Comparison of ENCODE assay signal across 19 cellular contexts in genomic region chr11:41943671-41944070, GRCh38.
DNase-seq lines count a peak whose midpoint lies in the region; ATAC-seq and TF ChIP-seq lines count a peak whose summit lies in the region.
"Had no signal": no experiment of that assay in that cellular context is flagged by ENCODE, and none has a peak within 500 bp of the region (broad histone marks: within the 10 kb centered on the region; RNA-seq: fewer than 3 reads in every experiment).

No MANE protein-coding gene starts in this region.

- H3K9me3 Mint-ChIP-seq in CD4-positive, alpha-beta T cell = peaks cover 10% of the 10 kb centered on the region
- H3K9me3 Mint-ChIP-seq: HFFc6 had no signal

- 54 to 63% methylated on average over 2 of the region's 2 CpGs for WGBS in sigmoid colon, 2 donors

- H3K4me1 ChIP-seq in MM.1S (ENCODE audit: low read length) (peaks cover 38% of the 10 kb centered on the region), sigmoid colon (no peaks in the 10 kb centered on the region)
- H3K4me1 ChIP-seq: BLaER1, HAP-1 had no signal

- TF ChIP-seq EP300 in sigmoid colon (IDR thresholded peaks at IDR 0.05) = no peak

- no peaks in the 10 kb centered on the region for H4K20me1 ChIP-seq in MM.1S (ENCODE audit: insufficient read depth, low read length)
- H4K20me1 ChIP-seq: BLaER1 had no signal

- peak overlapping the region; percentile 12; the same call in 1 of the 2 replicates for H3K4me2 ChIP-seq in MM.1S (ENCODE audit: low read depth, low read length)
- H3K4me2 ChIP-seq: BLaER1 had no signal

- H3K9ac ChIP-seq in MM.1S (ENCODE audit: low read length) = no peak overlapping the region
- H3K9ac ChIP-seq: BLaER1 had no signal

- H3K27ac Mint-ChIP-seq in CD4-positive, alpha-beta T cell = no peak overlapping the region
- H3K27ac Mint-ChIP-seq: B cell; CD4-positive, CD25-positive, alpha-beta regulatory T cell; CD8-positive, alpha-beta memory T cell; HFFc6 had no signal

- H3K9me3 ChIP-seq in MM.1S (replicated peaks; ENCODE audit: insufficient read depth, low read length) = no peaks in the 10 kb centered on the region
- H3K9me3 ChIP-seq in sigmoid colon = no peaks in the 10 kb centered on the region
- no peaks in the 10 kb centered on the region for H3K9me3 ChIP-seq in CD4-positive, alpha-beta T cell (ENCODE audit: control insufficient read depth, low read length)
- H3K9me3 ChIP-seq: BLaER1, HAP-1 had no signal

- no peaks in the 10 kb centered on the region for H3K36me3 Mint-ChIP-seq in CD4-positive, alpha-beta T cell (ENCODE audit: low read depth)
- H3K36me3 Mint-ChIP-seq: CD4-positive, CD25-positive, alpha-beta regulatory T cell; CD8-positive, alpha-beta memory T cell had no signal

- TF ChIP-seq POLR2A in sigmoid colon (IDR thresholded peaks at IDR 0.05) = no peak

- H3K27me3 ChIP-seq in MM.1S (replicated peaks; ENCODE audit: insufficient read depth, low read length) (no peaks in the 10 kb centered on the region), sigmoid colon (no peaks in the 10 kb centered on the region)
- no peaks in the 10 kb centered on the region for H3K27me3 ChIP-seq in CD4-positive, alpha-beta T cell (ENCODE audit: control insufficient read depth, insufficient read depth, low read length)
- H3K27me3 ChIP-seq: BLaER1 had no signal

- intact Hi-C loops in sigmoid colon (cut with DNase I) = no loop called here
- intact Hi-C loops in CD4-positive, alpha-beta T cell (cut with DNase I, micrococcal nuclease) = loop anchor here in 1 of 2 experiments (10.0 kb wide), 1 partner anchor 61 kb away; no protein-coding TSS in a partner anchor

- POLR2A ChIA-PET in CD4-positive, alpha-beta T cell (lab: Charles Lee) = no interaction called here

- H3K4me3 ChIP-seq in MM.1S (ENCODE audit: low read length) (no peak overlapping the region), epithelial cell of esophagus (ENCODE audit: low read length) (no peak overlapping the region), sigmoid colon (no peak overlapping the region)
- H3K4me3 ChIP-seq: BLaER1, HAP-1 had no signal

- no peaks in the 10 kb centered on the region for H3K79me2 ChIP-seq in MM.1S (ENCODE audit: low read length)

- H3K4me3 Mint-ChIP-seq in CD4-positive, alpha-beta T cell = no peak overlapping the region
- H3K4me3 Mint-ChIP-seq: B cell; CD4-positive, CD25-positive, alpha-beta regulatory T cell; CD8-positive, alpha-beta memory T cell; HFFc6 had no signal

- no peak for ATAC-seq in CD4-positive, alpha-beta T cell (ENCODE audit: poor library complexity)

- no peaks in the 10 kb centered on the region for H3K4me1 Mint-ChIP-seq in CD4-positive, alpha-beta T cell (ENCODE audit: low read depth)
- H3K4me1 Mint-ChIP-seq: B cell; CD4-positive, CD25-positive, alpha-beta regulatory T cell; CD8-positive, alpha-beta memory T cell had no signal

- H3K36me3 ChIP-seq in MM.1S (replicated peaks; ENCODE audit: insufficient read depth, low read length) (no peaks in the 10 kb centered on the region), sigmoid colon (no peaks in the 10 kb centered on the region)
- H3K36me3 ChIP-seq: BLaER1, HAP-1 had no signal

- peak overlapping the region; percentile 48 for H3K27ac ChIP-seq in 22Rv1
- H3K27ac ChIP-seq in MM.1S (ENCODE audit: low read length) = no peak overlapping the region
- no peak overlapping the region for H3K27ac ChIP-seq in sigmoid colon
- H3K27ac ChIP-seq in CD4-positive, alpha-beta T cell (ENCODE audit: low read depth, low read length) = no peak overlapping the region
- H3K27ac ChIP-seq: BLaER1, C4-2B had no signal

- no peak overlapping the region for H2AFZ ChIP-seq in MM.1S (ENCODE audit: low read length)

- CTCF ChIA-PET in CD4-positive, alpha-beta T cell (lab: Charles Lee) = no interaction called here

- TF ChIP-seq CTCF in 22Rv1 (IDR thresholded peaks at IDR 0.05) (no peak), MM.1S (IDR thresholded peaks at IDR 0.05; ENCODE audit: low read length) (no peak), epithelial cell of esophagus (IDR thresholded peaks at IDR 0.05; ENCODE audit: insufficient read depth, low read depth, low read length, missing control alignments) (no peak), sigmoid colon (IDR thresholded peaks at IDR 0.05) (no peak), GM10266 (IDR thresholded peaks at IDR 0.05; ENCODE audit: control insufficient read depth, insufficient read depth, low read depth, missing control alignments) (no peak)
- TF ChIP-seq CTCF in CD4-positive, alpha-beta T cell (IDR thresholded peaks at IDR 0.05) = no peak

- DNase-seq in MM.1S (no peak), epithelial cell of esophagus (ENCODE audit: low read depth) (peak; percentile 4), putamen (ENCODE audit: low spot score) (peak; percentile 63), sigmoid colon (no peak), GM10266 (ENCODE audit: extremely low spot score) (no peak)
- no peak for DNase-seq in CD4-positive, alpha-beta T cell
- DNase-seq: CD4-positive, CD25-positive, alpha-beta regulatory T cell; CD8-positive, alpha-beta memory T cell; DMS 273 treated with DMSO at 0.1 percent for 48 hours; DMS53; DMS79 treated with DMSO at 0.1 percent for 48 hours; GF-D8; GOT3; HFFc6 had no signal

- no peaks in the 10 kb centered on the region for H3K27me3 Mint-ChIP-seq in CD4-positive, alpha-beta T cell
- H3K27me3 Mint-ChIP-seq: B cell; CD4-positive, CD25-positive, alpha-beta regulatory T cell; CD8-positive, alpha-beta memory T cell had no signal

- no peaks in the 10 kb centered on the region for H3K9me2 ChIP-seq in MM.1S (replicated peaks; ENCODE audit: insufficient read depth, low read length)

- peaks cover 8% of the 10 kb centered on the region; the same call in 1 of the 2 replicates for H3F3A ChIP-seq in MM.1S (ENCODE audit: insufficient read depth, low read length)

Comparison
In these comparisons a context has a peak if more than half of its experiments do, and no peak if none do; other contexts are left out.
1. DNase-seq: peak in epithelial cell of esophagus (single experiment) and putamen (single experiment); none in MM.1S (single experiment), sigmoid colon (single experiment), GM10266 (single experiment) and CD4-positive, alpha-beta T cell (0 of 10).